ENCODE assay signal across 7 cellular contexts in the genomic region with DNA sequence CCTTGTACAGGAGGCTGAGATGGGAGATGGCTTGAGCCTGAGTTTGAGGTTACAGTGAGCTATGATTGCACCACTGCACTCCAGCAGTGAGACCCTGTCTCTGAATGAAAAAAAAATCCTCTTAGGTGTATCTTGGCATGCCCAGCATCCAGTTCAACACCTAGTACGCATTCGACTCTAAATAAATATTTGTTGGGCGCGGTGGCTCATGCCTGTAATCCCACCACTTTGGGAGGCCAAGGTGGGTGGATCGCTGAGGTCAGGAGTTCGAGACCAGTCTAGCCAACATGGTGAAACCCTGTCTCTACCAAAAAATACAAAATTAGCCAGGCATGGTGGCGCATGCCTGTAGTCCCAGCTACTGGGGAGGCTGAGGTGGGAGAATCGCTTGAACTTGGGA.
DNase-seq lines count a peak whose midpoint lies in the region; ATAC-seq and TF ChIP-seq lines count a peak whose summit lies in the region.
"Not testable (repeated sequence)": the region's sequence is repeated elsewhere in the genome, so short reads cannot be mapped to it uniquely, and the experiment has no call there.

No MANE protein-coding gene starts in this region.

- peak overlapping the region; percentile 61 for H2BK12ac ChIP-seq in trophoblast cell (ENCODE audit: low read length)

- not testable (repeated sequence) for TF ChIP-seq POLR2A in spleen (IDR thresholded peaks at IDR 0.05)

- H4K91ac ChIP-seq in trophoblast cell (ENCODE audit: low read depth, low read length) = peak overlapping the region; percentile 49

- H3K4me2 ChIP-seq in trophoblast cell (ENCODE audit: low read length) = not testable (repeated sequence)

- H3K4me1 Mint-ChIP-seq in activated naive CD4-positive, alpha-beta T cell treated with anti-CD3 and anti-CD28 coated beads, Interleukin-2, amount 10 ng/mL, durations not matched to agents 7 days and 5 days = peaks cover 19% of the 10 kb centered on the region

- not testable (repeated sequence) for H3K36me3 ChIP-seq in SJSA1; trophoblast cell (ENCODE audit: control insufficient read depth in 1 of 2, insufficient read depth in 2 of 2, low read length in 2 of 2); spleen

- not testable (repeated sequence) for H2AFZ ChIP-seq in trophoblast cell (ENCODE audit: insufficient read depth, low read length, poor library complexity)

- H3K4me3 ChIP-seq in SJSA1; coronary artery; right cardiac atrium (ENCODE audit: low read length); trophoblast cell (ENCODE audit: low read depth, low read length); spleen: not testable (repeated sequence)

- H3K27ac ChIP-seq in SJSA1 = peak overlapping the region; percentile 26
- H3K27ac ChIP-seq in coronary artery, spleen: not testable (repeated sequence)
- H3K27ac ChIP-seq in right cardiac atrium (ENCODE audit: low read length) = peak overlapping the region; percentile 19
- peak overlapping the region; percentile 1 for H3K27ac ChIP-seq in trophoblast cell (ENCODE audit: low read depth, low read length)

- not testable (repeated sequence) for H3K23ac ChIP-seq in trophoblast cell (ENCODE audit: low read length)

- TF ChIP-seq CTCF in coronary artery (IDR thresholded peaks at IDR 0.05); spleen (IDR thresholded peaks at IDR 0.05 in 8 of 11, conservative IDR thresholded peaks at IDR 0.05 in 3 of 11): not testable (repeated sequence)

- H3K14ac ChIP-seq in trophoblast cell (ENCODE audit: low read length) = peak overlapping the region; percentile 11

- H3K9ac ChIP-seq in trophoblast cell (ENCODE audit: low read length) = not testable (repeated sequence)

- CTCF ChIA-PET in activated naive CD4-positive, alpha-beta T cell treated with anti-CD3 and anti-CD28 coated beads, Interleukin-2, amount 10 ng/mL, durations not matched to agents 7 days and 5 days (lab: Charles Lee) = not testable (repeated sequence)

- H3K9me3 Mint-ChIP-seq in activated naive CD4-positive, alpha-beta T cell treated with anti-CD3 and anti-CD28 coated beads, Interleukin-2, amount 10 ng/mL, durations not matched to agents 7 days and 5 days = not testable (repeated sequence)

- H2BK120ac ChIP-seq in trophoblast cell (ENCODE audit: insufficient read depth, low read length, poor library complexity) = peak overlapping the region; percentile 46

- H3K4me1 ChIP-seq in SJSA1 (replicated peaks) (peaks cover 52% of the 10 kb centered on the region), right cardiac atrium (ENCODE audit: control insufficient read depth, insufficient read depth, low read length) (peaks cover 12% of the 10 kb centered on the region), trophoblast cell (ENCODE audit: control insufficient read depth in 1 of 2, insufficient read depth in 2 of 2, low read length in 2 of 2) (peaks cover 14 to 17% of the 10 kb centered on the region in 2 experiments), spleen (peaks cover 37 to 58% (median 46%) of the 10 kb centered on the region in 6 donors)

- not testable (repeated sequence) for H3K9me3 ChIP-seq in SJSA1 (replicated peaks); right cardiac atrium (ENCODE audit: control insufficient read depth, low read length); trophoblast cell (ENCODE audit: insufficient read depth, low read depth, low read length); spleen

- not testable (repeated sequence) for H3K36me3 Mint-ChIP-seq in activated naive CD4-positive, alpha-beta T cell treated with anti-CD3 and anti-CD28 coated beads, Interleukin-2, amount 10 ng/mL, durations not matched to agents 7 days and 5 days

- H4K8ac ChIP-seq in trophoblast cell (ENCODE audit: low read depth, low read length) = not testable (repeated sequence)

- WGBS in right cardiac atrium = 90% methylated on average over 8 of the region's 8 CpGs
- no CpG with 5 or more reads among the region's 8 CpGs for WGBS in trophoblast cell (ENCODE audit: extremely low coverage, insufficient coverage, insufficient read length)
- WGBS in spleen, 5 donors = 92 to 99% (median 97%) methylated on average over 8 of the region's 8 CpGs

- H3K79me2 ChIP-seq in trophoblast cell (ENCODE audit: control insufficient read depth, insufficient read depth, low read length, poor library complexity) = not testable (repeated sequence)

- DNase-seq in SJSA1 (ENCODE audit: low read depth in 1 of 2, low spot score in 2 of 2); trophoblast cell: not testable (repeated sequence)
- peak; percentile 10 for DNase-seq in activated naive CD4-positive, alpha-beta T cell treated with anti-CD3 and anti-CD28 coated beads, Interleukin-2, amount 10 ng/mL, durations not matched to agents 7 days and 5 days
- DNase-seq in coronary artery (ENCODE audit: low spot score) (peak; percentile 50), right cardiac atrium (peak in 1 of 3 donors; percentile 16), mesenteric fat pad (ENCODE audit: low spot score) (peak; percentile 37), spleen (peak; percentile 35)

- H3K4ac ChIP-seq in trophoblast cell (ENCODE audit: low read depth, low read length) = peak overlapping the region; percentile 21

- H2AK5ac ChIP-seq in trophoblast cell (ENCODE audit: low read length) = not testable (repeated sequence)

- not testable (repeated sequence) for H3K27me3 ChIP-seq in SJSA1 (replicated peaks); right cardiac atrium (ENCODE audit: control insufficient read depth, insufficient read depth); trophoblast cell (ENCODE audit: insufficient read depth, low read length); spleen (replicated peaks in 1 of 7)

- ATAC-seq in right cardiac atrium = not testable (repeated sequence)

- not testable (repeated sequence) for H3K4me3 Mint-ChIP-seq in activated naive CD4-positive, alpha-beta T cell treated with anti-CD3 and anti-CD28 coated beads, Interleukin-2, amount 10 ng/mL, durations not matched to agents 7 days and 5 days

- intact Hi-C loops in right cardiac atrium (cut with DNase I); spleen (cut with DNase I; ENCODE audit: low total_unique reads): not testable (repeated sequence)

- not testable (repeated sequence) for H3K27ac Mint-ChIP-seq in activated naive CD4-positive, alpha-beta T cell treated with anti-CD3 and anti-CD28 coated beads, Interleukin-2, amount 10 ng/mL, durations not matched to agents 7 days and 5 days

- H3K18ac ChIP-seq in trophoblast cell (ENCODE audit: low read length) = peak overlapping the region; percentile 40

- not testable (repeated sequence) for H4K12ac ChIP-seq in trophoblast cell (ENCODE audit: low read depth, low read length)

- H2BK5ac ChIP-seq in trophoblast cell (ENCODE audit: low read depth, low read length, poor library complexity) = not testable (repeated sequence)

- H3K79me1 ChIP-seq in trophoblast cell (ENCODE audit: low read length) = peaks cover 20% of the 10 kb centered on the region

- not testable (repeated sequence) for H3K27me3 Mint-ChIP-seq in activated naive CD4-positive, alpha-beta T cell treated with anti-CD3 and anti-CD28 coated beads, Interleukin-2, amount 10 ng/mL, durations not matched to agents 7 days and 5 days
